ENCODE assay signal across 1 cellular context in genomic region chr2:231412616-231412963, GRCh38.
TF ChIP-seq lines count a peak whose summit lies in the region.

No MANE protein-coding gene starts in this region.

TF ChIP-seq in H1, 55 proteins besides CTCF, POLR2A, EP300 and RAD21:
- TF ChIP-seq SUZ12 (IDR thresholded peaks at IDR 0.05; ENCODE audit: low read length) (no peak), SP2 (IDR thresholded peaks at IDR 0.05; ENCODE audit: low read length) (no peak), E2F6 (IDR thresholded peaks at IDR 0.05) (0 out of 2 replicates have a peak, but pooled peaks have one; percentile 2), HDAC2 (IDR thresholded peaks at IDR 0.05; ENCODE audit: borderline replicate concordance in 1 of 2, low read depth in 2 of 2, low read length in 2 of 2) (no peak)
TF ChIP-seq in H1: peak in this region for 1.
